8 cellular contexts compared by ENCODE assay signal in genomic region chr19:34241513-34242337, GRCh38. TPM values are rescaled to one million over a fixed set of nuclear protein-coding genes. Genes with fewer than 3 reads are reported as not detected.
DNase-seq lines count a peak whose midpoint lies in the region; ATAC-seq and TF ChIP-seq lines count a peak whose summit lies in the region.

No MANE protein-coding gene starts in this region.

- H3K27me3 Mint-ChIP-seq in WTC11 (ENCODE audit: low read depth) (no peaks in the 10 kb centered on the region), mesothelial cell of epicardium (ENCODE audit: low read depth) (no peaks in the 10 kb centered on the region)
- H3K27me3 Mint-ChIP-seq in activated T-helper 17 cell treated with anti-CD3 and anti-CD28 coated beads, Interleukin-2, amount 50 U/mL, for 72 hours: no peaks in the 10 kb centered on the region
- no peaks in the 10 kb centered on the region for H3K27me3 Mint-ChIP-seq in activated T-helper 2 cell treated with anti-CD3 and anti-CD28 coated beads, Interferon-gamma antibody, Interleukin-2, Interleukin-4, amounts not matched to agents 10 μg/mL and 5 μg/mL and 100 μg/mL, durations not matched to agents 14 hours and 24 hours and 36 hours (ENCODE audit: low read depth)

- DNase-seq in ELR (ENCODE audit: low read depth) (peak; percentile 35), NCI-H1105 (lab: John Stamatoyannopoulos, UW) (peak; percentile 60), WTC11 (ENCODE audit: low spot score) (peak; percentile 87), mesothelial cell of epicardium (ENCODE audit: low spot score in 2 of 2, unreplicated experiment in 2 of 2) (peak in 1 of 2 experiments; percentile 57), cardiac septum (ENCODE audit: low spot score) (no peak), substantia nigra (lab: John Stamatoyannopoulos, UW) (no peak)
- DNase-seq in activated T-helper 2 cell treated with anti-CD3 and anti-CD28 coated beads, Interferon-gamma antibody, Interleukin-2, Interleukin-4, amounts not matched to agents 10 μg/mL and 5 μg/mL and 100 μg/mL, durations not matched to agents 14 hours and 24 hours and 36 hours (ENCODE audit: low spot score): no peak

- POLR2A ChIA-PET in WTC11 (lab: Charles Lee): interaction anchor here (0.6 to 0.9 kb wide), 2 partner anchors 37 to 82 kb away, joined by 3 read pairs; no protein-coding TSS in a partner anchor

- intact Hi-C loops in cardiac septum (cut with DNase I): no loop called here
- intact Hi-C loops in activated T-helper 2 cell treated with anti-CD3 and anti-CD28 coated beads, Interferon-gamma antibody, Interleukin-2, Interleukin-4, amounts not matched to agents 10 μg/mL and 5 μg/mL and 100 μg/mL, durations not matched to agents 14 hours and 24 hours and 36 hours (cut with micrococcal nuclease): no loop called here

- TF ChIP-seq CTCF in WTC11 (IDR thresholded peaks at IDR 0.05) (peak; percentile 53; the same call in 1 of the 2 replicates), mesothelial cell of epicardium (IDR thresholded peaks at IDR 0.05; ENCODE audit: unreplicated experiment) (no peak)

- no peak overlapping the region for H3K27ac ChIP-seq in substantia nigra (ENCODE audit: low read depth, low read length, poor library complexity, severe bottlenecking)

- no peak overlapping the region for H3K4me3 Mint-ChIP-seq in WTC11
- H3K4me3 Mint-ChIP-seq in mesothelial cell of epicardium: no peak overlapping the region
- no peak overlapping the region for H3K4me3 Mint-ChIP-seq in activated T-helper 17 cell treated with anti-CD3 and anti-CD28 coated beads, Interleukin-2, amount 50 U/mL, for 72 hours
- H3K4me3 Mint-ChIP-seq in activated T-helper 2 cell treated with anti-CD3 and anti-CD28 coated beads, Interferon-gamma antibody, Interleukin-2, Interleukin-4, amounts not matched to agents 10 μg/mL and 5 μg/mL and 100 μg/mL, durations not matched to agents 14 hours and 24 hours and 36 hours (ENCODE audit: low read depth): no peak overlapping the region

- peak; percentile 98 for ATAC-seq in WTC11
- ATAC-seq in activated T-helper 17 cell treated with anti-CD3 and anti-CD28 coated beads, Interleukin-2, amount 50 U/mL, for 72 hours (replicated peaks): no peak

- H3K4me1 Mint-ChIP-seq in WTC11 (peaks cover 19% of the 10 kb centered on the region), mesothelial cell of epicardium (peaks cover 4% of the 10 kb centered on the region)
- no peaks in the 10 kb centered on the region for H3K4me1 Mint-ChIP-seq in activated T-helper 17 cell treated with anti-CD3 and anti-CD28 coated beads, Interleukin-2, amount 50 U/mL, for 72 hours
- no peaks in the 10 kb centered on the region for H3K4me1 Mint-ChIP-seq in activated T-helper 2 cell treated with anti-CD3 and anti-CD28 coated beads, Interferon-gamma antibody, Interleukin-2, Interleukin-4, amounts not matched to agents 10 μg/mL and 5 μg/mL and 100 μg/mL, durations not matched to agents 14 hours and 24 hours and 36 hours (ENCODE audit: low read depth)

- H3K9me3 Mint-ChIP-seq in WTC11 (no peaks in the 10 kb centered on the region), mesothelial cell of epicardium (no peaks in the 10 kb centered on the region)
- no peaks in the 10 kb centered on the region for H3K9me3 Mint-ChIP-seq in activated T-helper 17 cell treated with anti-CD3 and anti-CD28 coated beads, Interleukin-2, amount 50 U/mL, for 72 hours
- no peaks in the 10 kb centered on the region for H3K9me3 Mint-ChIP-seq in activated T-helper 2 cell treated with anti-CD3 and anti-CD28 coated beads, Interferon-gamma antibody, Interleukin-2, Interleukin-4, amounts not matched to agents 10 μg/mL and 5 μg/mL and 100 μg/mL, durations not matched to agents 14 hours and 24 hours and 36 hours

- H3K36me3 Mint-ChIP-seq in WTC11: no peaks in the 10 kb centered on the region
- H3K36me3 Mint-ChIP-seq in mesothelial cell of epicardium: peaks cover 8% of the 10 kb centered on the region
- no peaks in the 10 kb centered on the region for H3K36me3 Mint-ChIP-seq in activated T-helper 17 cell treated with anti-CD3 and anti-CD28 coated beads, Interleukin-2, amount 50 U/mL, for 72 hours (ENCODE audit: low read depth)
- H3K36me3 Mint-ChIP-seq in activated T-helper 2 cell treated with anti-CD3 and anti-CD28 coated beads, Interferon-gamma antibody, Interleukin-2, Interleukin-4, amounts not matched to agents 10 μg/mL and 5 μg/mL and 100 μg/mL, durations not matched to agents 14 hours and 24 hours and 36 hours (ENCODE audit: low read depth): no peaks in the 10 kb centered on the region

- H3K27ac Mint-ChIP-seq in WTC11 (peak overlapping the region; percentile 98), mesothelial cell of epicardium (peak overlapping the region; percentile 1)
- no peak overlapping the region for H3K27ac Mint-ChIP-seq in activated T-helper 17 cell treated with anti-CD3 and anti-CD28 coated beads, Interleukin-2, amount 50 U/mL, for 72 hours
- no peak overlapping the region for H3K27ac Mint-ChIP-seq in activated T-helper 2 cell treated with anti-CD3 and anti-CD28 coated beads, Interferon-gamma antibody, Interleukin-2, Interleukin-4, amounts not matched to agents 10 μg/mL and 5 μg/mL and 100 μg/mL, durations not matched to agents 14 hours and 24 hours and 36 hours

- CTCF ChIA-PET in WTC11 (lab: Charles Lee): interaction anchor here (0.6 to 2.2 kb wide), 21 partner anchors 10 to 464 kb away, joined by 3 to 28 read pairs (median 4); no protein-coding TSS in a partner anchor

TF ChIP-seq in WTC11, 78 proteins besides CTCF, POLR2A, EP300 and RAD21 (continues in another document):
- TF ChIP-seq TCF7 (CRISPR knock-in tag; IDR thresholded peaks at IDR 0.05; ENCODE audit: low read depth) (no peak), NFATC4 (CRISPR knock-in tag; IDR thresholded peaks at IDR 0.05) (no peak), TEAD4 (CRISPR knock-in tag; IDR thresholded peaks at IDR 0.05) (no peak), PRDM15 (CRISPR knock-in tag; IDR thresholded peaks at IDR 0.05) (no peak), SMAD4 (CRISPR knock-in tag; IDR thresholded peaks at IDR 0.05) (no peak), ZNF317 (CRISPR knock-in tag; IDR thresholded peaks at IDR 0.05; ENCODE audit: borderline replicate concordance, low read depth) (no peak), ZNF396 (CRISPR knock-in tag; IDR thresholded peaks at IDR 0.05; ENCODE audit: borderline replicate concordance) (no peak), JAZF1 (CRISPR knock-in tag; IDR thresholded peaks at IDR 0.05) (no peak), ZSCAN18 (CRISPR knock-in tag; IDR thresholded peaks at IDR 0.05) (no peak), CREB1 (CRISPR knock-in tag; IDR thresholded peaks at IDR 0.05) (no peak), GABPB1 (CRISPR knock-in tag; IDR thresholded peaks at IDR 0.05) (no peak), ZNF121 (CRISPR knock-in tag; IDR thresholded peaks at IDR 0.05) (peak; percentile 74), SMAD3 (CRISPR knock-in tag; IDR thresholded peaks at IDR 0.05; ENCODE audit: borderline replicate concordance) (0 out of 2 replicates have a peak, but pooled peaks have one; percentile 37), MAX (CRISPR knock-in tag; IDR thresholded peaks at IDR 0.05) (peak; percentile 69; the same call in 1 of the 2 replicates), MXD4 (CRISPR knock-in tag; IDR thresholded peaks at IDR 0.05; ENCODE audit: borderline replicate concordance) (no peak)

RNA-seq across cellular contexts. Expression of gene GARRE1, which starts 12.6 kb away (rescaled TPM):
- total RNA-seq in WTC11 (2021): 16.7 to 20.8 TPM (median 19.8 TPM) in 3 replicates
- 50.3 to 52.4 TPM (median 50.5 TPM) in 3 replicates for total RNA-seq in mesothelial cell of epicardium
- 10 to 100 TPM; 13.6 to 22.2 TPM for total RNA-seq in activated T-helper 17 cell treated with anti-CD3 and anti-CD28 coated beads, Interleukin-2, amount 50 U/mL, for 72 hours
- 26.7 TPM for total RNA-seq in cardiac septum
- 9.6 and 10.0 TPM in 2 replicates for total RNA-seq in activated T-helper 2 cell treated with anti-CD3 and anti-CD28 coated beads, Interferon-gamma antibody, Interleukin-2, Interleukin-4, amounts not matched to agents 10 μg/mL and 5 μg/mL and 100 μg/mL, durations not matched to agents 14 hours and 24 hours and 36 hours

Comparison
In these comparisons a context has a peak if more than half of its experiments do, and no peak if none do; other contexts are left out.
1. DNase-seq: peak in ELR (single experiment), NCI-H1105 (single experiment) and WTC11 (single experiment); none in cardiac septum (single experiment), substantia nigra (0 of 49) and activated T-helper 2 cell treated with anti-CD3 and anti-CD28 coated beads, Interferon-gamma antibody, Interleukin-2, Interleukin-4, amounts not matched to agents 10 μg/mL and 5 μg/mL and 100 μg/mL, durations not matched to agents 14 hours and 24 hours and 36 hours (single experiment).
2. H3K27ac Mint-ChIP-seq: peak in WTC11 (single experiment) and mesothelial cell of epicardium (single experiment); none in activated T-helper 17 cell treated with anti-CD3 and anti-CD28 coated beads, Interleukin-2, amount 50 U/mL, for 72 hours (single experiment) and activated T-helper 2 cell treated with anti-CD3 and anti-CD28 coated beads, Interferon-gamma antibody, Interleukin-2, Interleukin-4, amounts not matched to agents 10 μg/mL and 5 μg/mL and 100 μg/mL, durations not matched to agents 14 hours and 24 hours and 36 hours (single experiment).